ENCODE assay signal across 14 cellular contexts in genomic region chr10:130877131-130877530, GRCh38.
DNase-seq lines count a peak whose midpoint lies in the region; ATAC-seq, FAIRE-seq and TF ChIP-seq lines count a peak whose summit lies in the region.
"Had no signal": no experiment of that assay in that cellular context is flagged by ENCODE, and none has a peak within 500 bp of the region (broad histone marks: within the 10 kb centered on the region; RNA-seq: fewer than 3 reads in every experiment).

No MANE protein-coding gene starts in this region.

- TF ChIP-seq RAD21 in HepG2 (CRISPR knock-in tag; IDR thresholded peaks at IDR 0.05): no peak

- intact Hi-C loops in HepG2 (cut with micrococcal nuclease; ENCODE audit: unreplicated experiment): no loop called here
- intact Hi-C loops in right lobe of liver (cut with DNase I): no loop called here

- H3K4me3 ChIP-seq in HepG2 (replicated peaks in 1 of 3; ENCODE audit: insufficient read depth in 1 of 3, low read depth in 2 of 3, low read length in 3 of 3): no peak overlapping the region
- no peak overlapping the region for H3K4me3 ChIP-seq in right lobe of liver
- H3K4me3 ChIP-seq in endodermal cell (ENCODE audit: low read length): no peak overlapping the region
- H3K4me3 ChIP-seq in parathyroid adenoma (ENCODE audit: low read depth, low read length): no peak overlapping the region
- H3K4me3 ChIP-seq: GM12878 had no signal

- TF ChIP-seq EP300 in HepG2 (IDR thresholded peaks at IDR 0.05; ENCODE audit: low read depth in 2 of 2, low read length in 2 of 2): no peak
- no peak for TF ChIP-seq EP300 in HepG2 (CRISPR knock-in tag; IDR thresholded peaks at IDR 0.05; ENCODE audit: borderline replicate concordance)

- in situ Hi-C loops in HepG2 (cut with HindIII; ENCODE audit: extremely low pct_ligation_motif_present, low pct_unique_long_range_greater_than_20kb): no loop called here

- H3K9me3 ChIP-seq in HepG2 (ENCODE audit: low read length) (no peaks in the 10 kb centered on the region), right lobe of liver (no peaks in the 10 kb centered on the region), endodermal cell (ENCODE audit: control insufficient read depth, low read length) (no peaks in the 10 kb centered on the region), parathyroid adenoma (ENCODE audit: control insufficient read depth, low read length) (no peaks in the 10 kb centered on the region)
- H3K9me3 ChIP-seq: BE2C, Caco-2 had no signal

- H3K36me3 ChIP-seq in HepG2 (replicated peaks in 1 of 2; ENCODE audit: control insufficient read depth in 1 of 2, insufficient read depth in 2 of 2, low read length in 2 of 2) (no peaks in the 10 kb centered on the region), right lobe of liver (no peaks in the 10 kb centered on the region), endodermal cell (ENCODE audit: control insufficient read depth, insufficient read depth, low read length) (no peaks in the 10 kb centered on the region), parathyroid adenoma (ENCODE audit: control insufficient read depth, insufficient read depth, low read length) (no peaks in the 10 kb centered on the region)
- H3K36me3 ChIP-seq: BE2C had no signal

- FAIRE-seq in HepG2 (lab: Jason Lieb, UNC): no peak
- FAIRE-seq: D721Med, GM12878, H1 had no signal

- no peaks in the 10 kb centered on the region for H3K36me3 Mint-ChIP-seq in endodermal cell (ENCODE audit: low read depth)

- no peak overlapping the region for H3K27ac ChIP-seq in HepG2 (ENCODE audit: extremely low read length, insufficient read depth, low read length)
- no peak overlapping the region for H3K27ac ChIP-seq in right lobe of liver
- no peak overlapping the region for H3K27ac ChIP-seq in endodermal cell (ENCODE audit: low read depth, low read length)
- peak overlapping the region; percentile 20 for H3K27ac ChIP-seq in parathyroid adenoma

- TF ChIP-seq CTCF in HepG2 (CRISPR knock-in tag; IDR thresholded peaks at IDR 0.05) (no peak), right lobe of liver (IDR thresholded peaks at IDR 0.05) (no peak), endodermal cell (conservative IDR thresholded peaks at IDR 0.05) (no peak), parathyroid adenoma (IDR thresholded peaks at IDR 0.05) (no peak)

- H3K27me3 ChIP-seq in HepG2 (ENCODE audit: control insufficient read depth in 1 of 2, insufficient read depth in 2 of 2, low read length in 2 of 2): no peaks in the 10 kb centered on the region; a peak in 1 of 5 replicates
- no peaks in the 10 kb centered on the region for H3K27me3 ChIP-seq in right lobe of liver
- no peaks in the 10 kb centered on the region for H3K27me3 ChIP-seq in endodermal cell (ENCODE audit: control insufficient read depth, insufficient read depth, low read length, poor library complexity, severe bottlenecking)
- H3K27me3 ChIP-seq in parathyroid adenoma (ENCODE audit: control insufficient read depth, insufficient read depth, low read length): no peaks in the 10 kb centered on the region
- H3K27me3 ChIP-seq: BE2C had no signal

- H3K4me1 Mint-ChIP-seq in endodermal cell: no peaks in the 10 kb centered on the region

- CTCF ChIA-PET in HepG2 (lab: Yijun Ruan, JAX; ENCODE audit: low intra/inter-chr PET ratio, low total read pairs): no interaction called here

- DNase-seq in HepG2 (ENCODE audit: low spot score) (no peak), right lobe of liver (no peak), endodermal cell (peak; percentile 7), occipital lobe (lab: John Stamatoyannopoulos, UW) (no peak)
- DNase-seq: ACHN; BE2C; Caco-2; CD4-positive, alpha-beta T cell; H9 had no signal

- WGBS in HepG2 (ENCODE audit: low lambda C conversion rate): 42% methylated on average over 2 of the region's 3 CpGs
- 47% methylated on average over 3 of the region's 3 CpGs for WGBS in right lobe of liver (ENCODE audit: insufficient coverage, low coverage, low lambda C conversion rate, missing lambda C conversion rate)
- WGBS in endodermal cell (ENCODE audit: insufficient coverage in 1 of 2, insufficient read length in 1 of 2), 2 experiments: 73 to 83% methylated on average over 3 of the region's 3 CpGs

- no peaks in the 10 kb centered on the region for H3K27me3 Mint-ChIP-seq in endodermal cell (ENCODE audit: insufficient read depth)

- no peaks in the 10 kb centered on the region for H3K4me1 ChIP-seq in HepG2 (ENCODE audit: insufficient read depth, low read length)
- H3K4me1 ChIP-seq in right lobe of liver: no peaks in the 10 kb centered on the region
- H3K4me1 ChIP-seq in endodermal cell (ENCODE audit: control insufficient read depth, insufficient read depth, low read length): no peaks in the 10 kb centered on the region
- peaks cover 7% of the 10 kb centered on the region for H3K4me1 ChIP-seq in parathyroid adenoma
- H3K4me1 ChIP-seq: BE2C, Caco-2 had no signal

- H3K27ac Mint-ChIP-seq in endodermal cell: no peak overlapping the region
- H3K27ac Mint-ChIP-seq: CD4-positive, alpha-beta T cell; H9 had no signal

- no peak overlapping the region for H3K9ac ChIP-seq in HepG2 (ENCODE audit: insufficient read depth, low read depth, low read length)
- H3K9ac ChIP-seq in endodermal cell (ENCODE audit: extremely low read depth, low read length, poor library complexity, severe bottlenecking): no peak overlapping the region
- H3K9ac ChIP-seq in parathyroid adenoma: no peak overlapping the region

- no peak overlapping the region for H3K4me2 ChIP-seq in HepG2 (ENCODE audit: low read depth, low read length)
- H3K4me2 ChIP-seq in parathyroid adenoma (ENCODE audit: low read length): no peak overlapping the region

- H3K79me2 ChIP-seq in HepG2 (ENCODE audit: insufficient read depth, low read length): no peaks in the 10 kb centered on the region
- no peaks in the 10 kb centered on the region for H3K79me2 ChIP-seq in parathyroid adenoma

- H4K20me1 ChIP-seq in HepG2 (ENCODE audit: insufficient read depth, low read length): no peaks in the 10 kb centered on the region

- no peak for ATAC-seq in HepG2
- no peak for ATAC-seq in right lobe of liver
- no peak for ATAC-seq in GM19397 (IDR thresholded peaks at IDR 0.05; ENCODE audit: unreplicated experiment)
- ATAC-seq: GM12878 had no signal

- no TSS peak for BruUV-seq in HepG2 (replicated peaks; lab: Mats Ljungman, UMichigan)

- POLR2A ChIA-PET in HepG2 (lab: Yijun Ruan, JAX): no interaction called here

- no peaks in the 10 kb centered on the region for H3K9me3 Mint-ChIP-seq in endodermal cell
- H3K9me3 Mint-ChIP-seq: CD4-positive, alpha-beta T cell; H9 had no signal

- TF ChIP-seq POLR2A in HepG2 (IDR thresholded peaks at IDR 0.05; ENCODE audit: insufficient read depth in 1 of 2, low read depth in 2 of 2, low read length in 2 of 2): no peak
- TF ChIP-seq POLR2A in right lobe of liver (IDR thresholded peaks at IDR 0.05): no peak

- H3K4me3 Mint-ChIP-seq in endodermal cell: no peak overlapping the region
- H3K4me3 Mint-ChIP-seq: CD4-positive, alpha-beta T cell; H9 had no signal

- H2AFZ ChIP-seq in HepG2 (ENCODE audit: low read length): no peak overlapping the region
- H2AFZ ChIP-seq in parathyroid adenoma: peak overlapping the region; percentile 39

TF ChIP-seq in HepG2, 621 proteins besides CTCF, POLR2A, EP300 and RAD21:
- peak; percentile 31; the same call in 1 of the 2 replicates for TF ChIP-seq MAFF (IDR thresholded peaks at IDR 0.05; ENCODE audit: low read depth, low read length)
- peak in 1 of 2 experiments; percentile 38; a peak in 3 of 4 replicates for TF ChIP-seq MAFK (conservative IDR thresholded peaks at IDR 0.05 in 1 of 2, IDR thresholded peaks at IDR 0.05 in 1 of 2; ENCODE audit: low read length in 2 of 2)
- no peak for TF ChIP-seq RARA (CRISPR knock-in tag; IDR thresholded peaks at IDR 0.05)
